ENCODE assay signal across 14 cellular contexts in the genomic region with DNA sequence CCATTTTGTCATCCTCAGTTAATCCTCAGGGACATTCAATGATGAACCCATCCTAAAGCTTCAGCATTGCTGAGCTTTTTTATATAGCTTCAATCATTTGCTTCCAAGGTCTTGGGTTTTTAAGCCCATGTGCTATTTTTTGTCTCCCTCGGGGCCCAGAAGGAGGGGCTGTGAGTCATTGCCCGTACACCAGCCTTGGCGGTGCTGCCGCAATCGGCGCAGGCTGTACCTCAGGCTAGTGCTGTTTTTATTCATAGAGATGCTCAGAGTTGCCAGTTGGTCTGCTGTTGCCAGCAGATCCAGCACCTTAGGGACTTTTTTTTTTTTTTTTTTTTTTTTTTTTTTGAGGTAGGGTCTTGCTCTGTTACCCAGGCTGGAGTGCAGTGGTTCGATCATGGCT. TPM values are rescaled to one million over a fixed set of nuclear protein-coding genes. Genes with fewer than 3 reads are reported as not detected.
DNase-seq lines count a peak whose midpoint lies in the region; TF ChIP-seq lines count a peak whose summit lies in the region.
"Had no signal": no experiment of that assay in that cellular context is flagged by ENCODE, and none has a peak within 500 bp of the region (broad histone marks: within the 10 kb centered on the region; RNA-seq: fewer than 3 reads in every experiment).

No MANE protein-coding gene starts in this region.

- no peak overlapping the region for H3K18ac ChIP-seq in trophoblast cell (ENCODE audit: low read length)

- no peak overlapping the region for H4K12ac ChIP-seq in trophoblast cell (ENCODE audit: low read depth, low read length)

- no peaks in the 10 kb centered on the region for H3K9me3 ChIP-seq in BLaER1 treated with 17β-estradiol and CSF1 and Interleukin-3, amounts not matched to agents 10 nM and 100 nM (replicated peaks in 1 of 11)
- peaks cover 2% of the 10 kb centered on the region for H3K9me3 ChIP-seq in trophoblast cell (ENCODE audit: insufficient read depth, low read depth, low read length)
- H3K9me3 ChIP-seq: spleen had no signal

- H3K4ac ChIP-seq in trophoblast cell (ENCODE audit: low read depth, low read length) = no peak overlapping the region

- no CpG with 5 or more reads among the region's 7 CpGs for WGBS in trophoblast cell (ENCODE audit: extremely low coverage, insufficient coverage, insufficient read length)

- H3K4me1 ChIP-seq in BLaER1 treated with 17β-estradiol and CSF1 and Interleukin-3, amounts not matched to agents 10 nM and 100 nM = peaks cover 18 to 68% (median 44%) of the 10 kb centered on the region in 10 experiments
- H3K4me1 ChIP-seq in trophoblast cell (ENCODE audit: control insufficient read depth in 1 of 2, insufficient read depth in 2 of 2, low read length in 2 of 2) = no peaks in the 10 kb centered on the region

- no peak for TF ChIP-seq CTCF in fibroblast of mammary gland (conservative IDR thresholded peaks at IDR 0.05; ENCODE audit: control insufficient read depth, insufficient read depth, low read depth, low read length)

- H3K4me3 ChIP-seq in BLaER1 treated with 17β-estradiol and CSF1 and Interleukin-3, amounts not matched to agents 10 nM and 100 nM = peak overlapping the region in 2 of 10 experiments; percentile 7 to 10; a peak in 1 of 20 replicates
- no peak overlapping the region for H3K4me3 ChIP-seq in fibroblast of mammary gland (ENCODE audit: control insufficient read depth, low read depth, low read length)
- no peak overlapping the region for H3K4me3 ChIP-seq in trophoblast cell (ENCODE audit: low read depth, low read length)
- H3K4me3 ChIP-seq: spleen had no signal

- H4K8ac ChIP-seq in trophoblast cell (ENCODE audit: low read depth, low read length) = no peak overlapping the region

- H2BK120ac ChIP-seq in trophoblast cell (ENCODE audit: insufficient read depth, low read length, poor library complexity) = no peak overlapping the region

- peak overlapping the region in 8 of 11 experiments; percentile 5 to 70 (median 45); a peak in 12 of 22 replicates for H3K27ac ChIP-seq in BLaER1 treated with 17β-estradiol and CSF1 and Interleukin-3, amounts not matched to agents 10 nM and 100 nM
- no peak overlapping the region for H3K27ac ChIP-seq in trophoblast cell (ENCODE audit: low read depth, low read length)
- H3K27ac ChIP-seq: C4-2B, spleen had no signal

- H2BK5ac ChIP-seq in trophoblast cell (ENCODE audit: low read depth, low read length, poor library complexity) = no peak overlapping the region

- H3K27me3 ChIP-seq in BLaER1 treated with 17β-estradiol and CSF1 and Interleukin-3, amounts not matched to agents 10 nM and 100 nM = no peaks in the 10 kb centered on the region
- H3K27me3 ChIP-seq in trophoblast cell (ENCODE audit: insufficient read depth, low read length) = no peaks in the 10 kb centered on the region
- H3K27me3 ChIP-seq: spleen had no signal

- H3K9ac ChIP-seq in BLaER1 treated with 17β-estradiol and CSF1 and Interleukin-3, amounts not matched to agents 10 nM and 100 nM = peak overlapping the region; percentile 4 to 63 (median 26); a peak in 17 of 22 replicates
- H3K9ac ChIP-seq in trophoblast cell (ENCODE audit: low read length) = no peak overlapping the region

- H2AK5ac ChIP-seq in trophoblast cell (ENCODE audit: low read length) = no peak overlapping the region

- H3K79me1 ChIP-seq in trophoblast cell (ENCODE audit: low read length) = no peaks in the 10 kb centered on the region

- H3K4me2 ChIP-seq in BLaER1 treated with 17β-estradiol and CSF1 and Interleukin-3, amounts not matched to agents 10 nM and 100 nM = peak overlapping the region in 10 of 11 experiments; percentile 45 to 87 (median 76); a peak in 20 of 22 replicates
- H3K4me2 ChIP-seq in trophoblast cell (ENCODE audit: low read length) = no peak overlapping the region

- H3K36me3 ChIP-seq in BLaER1 treated with 17β-estradiol and CSF1 and Interleukin-3, amounts not matched to agents 10 nM and 100 nM = peaks cover 75 to 95% (median 88%) of the 10 kb centered on the region in 11 experiments
- H3K36me3 ChIP-seq in trophoblast cell (ENCODE audit: control insufficient read depth in 1 of 2, insufficient read depth in 2 of 2, low read length in 2 of 2) = peaks cover 37 to 54% of the 10 kb centered on the region in 2 experiments

- H4K91ac ChIP-seq in trophoblast cell (ENCODE audit: low read depth, low read length) = no peak overlapping the region

- no peaks in the 10 kb centered on the region for H3K79me2 ChIP-seq in trophoblast cell (ENCODE audit: control insufficient read depth, insufficient read depth, low read length, poor library complexity)

- no peak overlapping the region for H3K23ac ChIP-seq in trophoblast cell (ENCODE audit: low read length)

- H2AFZ ChIP-seq in trophoblast cell (ENCODE audit: insufficient read depth, low read length, poor library complexity) = no peak overlapping the region

- H2BK12ac ChIP-seq in trophoblast cell (ENCODE audit: low read length) = no peak overlapping the region

- no peak overlapping the region for H3K14ac ChIP-seq in trophoblast cell (ENCODE audit: low read length)

- peak; percentile 17 for DNase-seq in NCI-H460 (ENCODE audit: extremely low read depth, low read depth)
- peak; percentile 83 for DNase-seq in fibroblast of mammary gland (ENCODE audit: low read depth)
- DNase-seq in trophoblast cell = peak; percentile 46 to 69
- no peak for DNase-seq in activated CD4-positive, alpha-beta T cell treated with anti-CD3 and anti-CD28 coated beads for 1 hour
- DNase-seq in SKM-1 treated with dmso at 0.1 percent for 144 hours (lab: John Stamatoyannopoulos, UW; ENCODE audit: unreplicated experiment) = no peak
- no peak for DNase-seq in OCI-M2 (lab: John Stamatoyannopoulos, UW; ENCODE audit: unreplicated experiment)
- no peak for DNase-seq in activated T-cell treated with anti-CD3 and anti-CD28 coated beads, Interleukin-2, amount 50 U/mL, for 1 hour
- DNase-seq: cortex of kidney, Kasumi-1, NCI-H226, spleen had no signal

- H4K20me1 ChIP-seq in BLaER1 treated with 17β-estradiol and CSF1 and Interleukin-3, amounts not matched to agents 10 nM and 100 nM = peaks cover 24 to 99% (median 85%) of the 10 kb centered on the region in 11 experiments; a peak in 20 of 22 replicates

RNA-seq across cellular contexts. Expression of gene ACO2, which starts 35.5 kb away (rescaled TPM):
- total RNA-seq in NCI-H460 (2014; rRNA removed; shearing (Covaris generic)) = 66.1 and 72.0 TPM in 2 replicates
- 73.6 and 93.2 TPM in 2 replicates for polyA plus RNA-seq in NCI-H460 (2014; cell fraction: nucleus; rRNA removed)
- 63.0 and 64.1 TPM in 2 replicates for polyA plus RNA-seq in trophoblast cell (2013)

RNA-seq across cellular contexts. Expression of gene PHF5A, which starts 35.9 kb away (rescaled TPM):
- total RNA-seq in NCI-H460 (2014; rRNA removed; shearing (Covaris generic)) = 66.8 and 69.2 TPM in 2 replicates
- polyA plus RNA-seq in NCI-H460 (2014; cell fraction: nucleus; rRNA removed) = 104 and 139 TPM in 2 replicates
- 46.3 and 48.1 TPM in 2 replicates for polyA plus RNA-seq in trophoblast cell (2013)

RNA-seq across cellular contexts. Expression of gene POLR3H, which starts 39.9 kb away (rescaled TPM):
- total RNA-seq in NCI-H460 (2014; rRNA removed; shearing (Covaris generic)) = 10.8 and 12.3 TPM in 2 replicates
- polyA plus RNA-seq in NCI-H460 (2014; cell fraction: nucleus; rRNA removed) = 18.2 and 22.3 TPM in 2 replicates
- polyA plus RNA-seq in trophoblast cell (2013) = 18.5 and 20.5 TPM in 2 replicates

RNA-seq across cellular contexts. Expression of gene CSDC2, which starts 56.4 kb away (rescaled TPM):
- not detected in 2 replicates for total RNA-seq in NCI-H460 (2014; rRNA removed; shearing (Covaris generic))
- polyA plus RNA-seq in NCI-H460 (2014; cell fraction: nucleus; rRNA removed) = not detected in 2 replicates
- 3.1 TPM in 2 replicates for polyA plus RNA-seq in trophoblast cell (2013)
- total RNA-seq: activated naive CD4-positive, alpha-beta T cell treated with anti-CD3 and anti-CD28 coated beads, Interleukin-2, amount 50 U/mL, for 72 hours had no signal

RNA-seq across cellular contexts. Expression of gene TOB2, which starts 57.8 kb away (rescaled TPM):
- total RNA-seq in NCI-H460 (2014; rRNA removed; shearing (Covaris generic)) = 16.1 and 18.2 TPM in 2 replicates
- 9.7 and 9.8 TPM in 2 replicates for polyA plus RNA-seq in NCI-H460 (2014; cell fraction: nucleus; rRNA removed)
- polyA plus RNA-seq in trophoblast cell (2013) = 30.8 and 31.2 TPM in 2 replicates

Comparison
In these comparisons a context has a peak if more than half of its experiments do, and no peak if none do; other contexts are left out.
1. DNase-seq: peak in NCI-H460 (single experiment), fibroblast of mammary gland (single experiment) and trophoblast cell (2 of 2); none in activated CD4-positive, alpha-beta T cell treated with anti-CD3 and anti-CD28 coated beads for 1 hour (single experiment), SKM-1 treated with dmso at 0.1 percent for 144 hours (single experiment), OCI-M2 (single experiment) and activated T-cell treated with anti-CD3 and anti-CD28 coated beads, Interleukin-2, amount 50 U/mL, for 1 hour (single experiment).